ENCODE assay signal across 22 cellular contexts in the genomic region with DNA sequence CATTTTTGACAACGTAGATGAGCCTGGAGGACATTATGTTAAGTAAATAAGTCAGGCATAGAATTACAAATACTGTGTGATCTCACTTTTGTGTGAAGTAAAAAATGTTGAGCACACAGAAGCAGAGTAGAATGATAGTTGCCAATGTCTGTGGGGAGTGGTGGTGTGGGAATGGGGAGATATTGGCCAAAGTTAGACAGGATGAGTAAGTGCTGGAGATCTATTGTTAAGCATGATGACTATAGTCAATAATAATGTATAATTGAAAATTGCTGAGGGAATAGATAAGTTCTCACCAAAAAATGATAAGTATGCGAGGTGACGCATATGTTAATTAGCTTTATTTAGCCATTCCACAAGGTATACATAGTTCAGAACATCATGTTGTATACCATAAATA.
DNase-seq lines count a peak whose midpoint lies in the region; ATAC-seq, FAIRE-seq and TF ChIP-seq lines count a peak whose summit lies in the region.
"Had no signal": no experiment of that assay in that cellular context is flagged by ENCODE, and none has a peak within 500 bp of the region (broad histone marks: within the 10 kb centered on the region; RNA-seq: fewer than 3 reads in every experiment).

No MANE protein-coding gene starts in this region.

- FAIRE-seq in GM19239 (lab: Jason Lieb, UNC): no peak
- FAIRE-seq: GM18507 had no signal

- TF ChIP-seq CTCF in epithelial cell of esophagus (IDR thresholded peaks at IDR 0.05; ENCODE audit: insufficient read depth, low read depth, low read length, missing control alignments): no peak

- H3K4me3 ChIP-seq in epithelial cell of esophagus (ENCODE audit: low read length): no peak overlapping the region
- H3K4me3 ChIP-seq: upper lobe of left lung had no signal

- ATAC-seq in HG02588 (IDR thresholded peaks at IDR 0.05; ENCODE audit: unreplicated experiment) (no peak), HG02938 (IDR thresholded peaks at IDR 0.05; ENCODE audit: unreplicated experiment) (no peak)
- ATAC-seq: natural killer cell; stimulated activated naive CD8-positive, alpha-beta T cell treated with anti-CD3 and anti-CD28 coated beads, Interleukin-15, amount 100 ng/mL, for 72 hours; T-helper 17 cell had no signal

- DNase-seq in EH (ENCODE audit: low read depth): peak; percentile 75
- peak; percentile 51 for DNase-seq in LHCN-M2 (ENCODE audit: low read depth)
- DNase-seq in epithelial cell of esophagus (ENCODE audit: low read depth): peak; percentile 54
- peak; percentile 62 for DNase-seq in myocyte (ENCODE audit: low read depth)
- DNase-seq in GM19239 (ENCODE audit: insufficient read length, low spot score): no peak
- no peak for DNase-seq in activated naive CD4-positive, alpha-beta T cell treated with anti-CD3 and anti-CD28 coated beads, Interleukin-2, amount 50 U/mL, for 16 hours
- DNase-seq: activated CD4-positive, alpha-beta T cell treated with anti-CD3 and anti-CD28 coated beads, Interleukin-2, amount 50 U/mL, for 4 hours; activated effector memory CD4-positive, alpha-beta T cell treated with anti-CD3 and anti-CD28 coated beads, Interleukin-2, amount 50 U/mL, for 16 hours; central memory CD4-positive, alpha-beta T cell; DMS79 treated with DMSO at 0.1 percent for 48 hours; mesendoderm; natural killer cell; NCI-H2171 treated with DMSO at 0.1 percent for 48 hours; SIG-M5; stimulated activated CD4-positive, alpha-beta T cell treated with anti-CD3 and anti-CD28 coated beads, Interleukin-2, amount 100 ng/mL, for 24 hours; stimulated activated naive CD8-positive, alpha-beta T cell treated with anti-CD3 and anti-CD28 coated beads, Interleukin-15, amount 100 ng/mL, for 72 hours; T-helper 17 cell; upper lobe of left lung; WERI-Rb-1 had no signal

Comparison
In these comparisons a context has a peak if more than half of its experiments do, and no peak if none do; other contexts are left out.
1. DNase-seq: peak in EH (single experiment), LHCN-M2 (single experiment), epithelial cell of esophagus (single experiment) and myocyte (single experiment); none in GM19239 (single experiment) and activated naive CD4-positive, alpha-beta T cell treated with anti-CD3 and anti-CD28 coated beads, Interleukin-2, amount 50 U/mL, for 16 hours (single experiment).